ENCODE assay signal across 27 cellular contexts in genomic region chr10:116538992-116539391, GRCh38. TPM values are rescaled to one million over a fixed set of nuclear protein-coding genes. Genes with fewer than 3 reads are reported as not detected.
A peak's percentile ranks its signal among the peaks of the same experiment; 100 is the strongest.
DNase-seq lines count a peak whose midpoint lies in the region; ATAC-seq and TF ChIP-seq lines count a peak whose summit lies in the region.
"Had no signal": no experiment of that assay in that cellular context is flagged by ENCODE, and none has a peak within 500 bp of the region (broad histone marks: within the 10 kb centered on the region; RNA-seq: fewer than 3 reads in every experiment).

No MANE protein-coding gene starts in this region.

- POLR2A ChIA-PET in WTC11 (lab: Charles Lee): no interaction called here

- H3K9me3 ChIP-seq in upper lobe of right lung (no peaks in the 10 kb centered on the region), upper lobe of left lung (no peaks in the 10 kb centered on the region)
- H3K9me3 ChIP-seq: BE2C, BLaER1 had no signal

- peak; percentile 34 for DNase-seq in LHCN-M2 (ENCODE audit: low read depth)
- no peak for DNase-seq in WTC11 (ENCODE audit: low spot score)
- peak; percentile 19 for DNase-seq in myocyte (ENCODE audit: low read depth)
- DNase-seq in upper lobe of right lung: no peak
- DNase-seq in upper lobe of left lung: no peak
- no peak for DNase-seq in occipital lobe (lab: John Stamatoyannopoulos, UW)
- DNase-seq: 8988T; ACHN; BE2C; C1 segment of cervical spinal cord; CD4-positive, alpha-beta memory T cell; CD4-positive, CD25-positive, alpha-beta regulatory T cell; CD8-positive, alpha-beta memory T cell; COR-L47; DMS 273 treated with DMSO at 0.1 percent for 48 hours; DMS153; DMS79; DND-41; GDM1 had no signal

- no peak overlapping the region for H3K4me3 Mint-ChIP-seq in WTC11
- H3K4me3 Mint-ChIP-seq: CD14-positive monocyte; CD4-positive, alpha-beta memory T cell; CD4-positive, CD25-positive, alpha-beta regulatory T cell; CD8-positive, alpha-beta memory T cell had no signal

- TF ChIP-seq EP300 in upper lobe of left lung (IDR thresholded peaks at IDR 0.05): no peak

- ATAC-seq in WTC11 (no peak), upper lobe of right lung (no peak), upper lobe of left lung (ENCODE audit: low FRiP score in 2 of 2) (no peak), GM19023 (IDR thresholded peaks at IDR 0.05; ENCODE audit: unreplicated experiment) (no peak)
- ATAC-seq: GM12878 had no signal

- CTCF ChIA-PET in WTC11 (lab: Charles Lee): no interaction called here

- H3K4me3 ChIP-seq in upper lobe of right lung (no peak overlapping the region), upper lobe of left lung (no peak overlapping the region)
- H3K4me3 ChIP-seq: BLaER1, GM12878 had no signal

- H3K4me1 ChIP-seq in upper lobe of right lung: no peaks in the 10 kb centered on the region
- no peaks in the 10 kb centered on the region for H3K4me1 ChIP-seq in upper lobe of left lung
- H3K4me1 ChIP-seq: BE2C, BLaER1 had no signal

- H3K36me3 Mint-ChIP-seq in WTC11: peaks cover 15% of the 10 kb centered on the region
- H3K36me3 Mint-ChIP-seq: CD14-positive monocyte; CD4-positive, alpha-beta memory T cell; CD4-positive, CD25-positive, alpha-beta regulatory T cell; CD8-positive, alpha-beta memory T cell had no signal

- no peak for TF ChIP-seq POLR2A in upper lobe of left lung (IDR thresholded peaks at IDR 0.05)

- H3K27ac ChIP-seq in upper lobe of right lung (no peak overlapping the region), upper lobe of left lung (no peak overlapping the region)
- H3K27ac ChIP-seq: BLaER1 had no signal

- H3K36me3 ChIP-seq in upper lobe of right lung (no peaks in the 10 kb centered on the region), upper lobe of left lung (no peaks in the 10 kb centered on the region)
- H3K36me3 ChIP-seq: BE2C, BLaER1 had no signal

- H3K27me3 ChIP-seq in upper lobe of right lung (no peaks in the 10 kb centered on the region), upper lobe of left lung (no peaks in the 10 kb centered on the region)
- H3K27me3 ChIP-seq: BE2C, BLaER1 had no signal

- TF ChIP-seq CTCF in WTC11 (IDR thresholded peaks at IDR 0.05): no peak
- TF ChIP-seq CTCF in upper lobe of right lung (IDR thresholded peaks at IDR 0.05): no peak
- TF ChIP-seq CTCF in upper lobe of left lung (IDR thresholded peaks at IDR 0.05): no peak

- peaks cover 40% of the 10 kb centered on the region for H3K9me3 Mint-ChIP-seq in WTC11

- intact Hi-C loops in upper lobe of right lung (cut with DNase I): no loop called here

- H3K27me3 Mint-ChIP-seq in WTC11 (ENCODE audit: low read depth): no peaks in the 10 kb centered on the region; the same call in 1 of the 2 replicates
- H3K27me3 Mint-ChIP-seq: CD4-positive, CD25-positive, alpha-beta regulatory T cell had no signal

- H3K4me1 Mint-ChIP-seq in WTC11: peaks cover 17% of the 10 kb centered on the region
- H3K4me1 Mint-ChIP-seq: CD14-positive monocyte; CD4-positive, alpha-beta memory T cell; CD4-positive, CD25-positive, alpha-beta regulatory T cell; CD8-positive, alpha-beta memory T cell had no signal

- no peak overlapping the region for H3K27ac Mint-ChIP-seq in WTC11
- H3K27ac Mint-ChIP-seq: CD14-positive monocyte; CD4-positive, alpha-beta memory T cell; CD4-positive, CD25-positive, alpha-beta regulatory T cell; CD8-positive, alpha-beta memory T cell had no signal

TF ChIP-seq in WTC11, 78 proteins besides CTCF, POLR2A, EP300 and RAD21:
- TF ChIP-seq ZNF317 (CRISPR knock-in tag; IDR thresholded peaks at IDR 0.05; ENCODE audit: borderline replicate concordance, low read depth) (peak; percentile 93), MLX (CRISPR knock-in tag; IDR thresholded peaks at IDR 0.05) (no peak), ZNF263 (CRISPR knock-in tag; IDR thresholded peaks at IDR 0.05; ENCODE audit: low read depth) (no peak), ZNF121 (CRISPR knock-in tag; IDR thresholded peaks at IDR 0.05) (no peak), NR1H2 (CRISPR knock-in tag; IDR thresholded peaks at IDR 0.05) (no peak), IRF2 (CRISPR knock-in tag; IDR thresholded peaks at IDR 0.05; ENCODE audit: borderline replicate concordance, low read depth) (no peak)
TF ChIP-seq in WTC11: peak in this region for 1.

RNA-seq across cellular contexts. Expression of gene PNLIP, which starts 6.7 kb away (rescaled TPM):
- 0.13 and 0.34 TPM in 2 replicates for total RNA-seq in LHCN-M2 (2014; rRNA removed)
- not detected for polyA plus RNA-seq in LHCN-M2 (2012)
- total RNA-seq in WTC11 (2021): 1.4 to 1.9 TPM (median 1.6 TPM) in 3 replicates
- not detected in 2 replicates for total RNA-seq in myocyte
- not detected for polyA plus RNA-seq in myocyte (2012)
- not detected for total RNA-seq in upper lobe of right lung
- 1 to 10 TPM in 2 of 6 donors, not detected in 4; 1.7 to 3.3 TPM for total RNA-seq in upper lobe of left lung
- not detected for total RNA-seq in occipital lobe
- total RNA-seq: A673; CD4-positive, alpha-beta memory T cell; CD4-positive, CD25-positive, alpha-beta regulatory T cell; CD8-positive, alpha-beta memory T cell; Daoy; G401 had no signal
- polyA plus RNA-seq: AG04450; CD14-positive monocyte; CD4-positive, alpha-beta memory T cell; CD4-positive, CD25-positive, alpha-beta regulatory T cell; CD8-positive, alpha-beta memory T cell; GM12878 had no signal

RNA-seq across cellular contexts. Expression of gene PNLIPRP1, which starts 51.8 kb away (rescaled TPM):
- total RNA-seq in LHCN-M2 (2014; rRNA removed) (not detected in 2 replicates), WTC11 (2021) (0.68 to 1.2 TPM (median 0.69 TPM) in 3 replicates), myocyte (not detected in 2 replicates), upper lobe of right lung (not detected), upper lobe of left lung (1 to 10 TPM in 1 of 6 donors, under 1 TPM in 1, not detected in 4; 0.66 to 1.7 TPM), occipital lobe (not detected)
- polyA plus RNA-seq in LHCN-M2 (2012): not detected
- not detected for polyA plus RNA-seq in myocyte (2012)
- total RNA-seq: A673; CD4-positive, alpha-beta memory T cell; CD4-positive, CD25-positive, alpha-beta regulatory T cell; CD8-positive, alpha-beta memory T cell; Daoy; G401 had no signal
- polyA plus RNA-seq: AG04450; CD14-positive monocyte; CD4-positive, alpha-beta memory T cell; CD4-positive, CD25-positive, alpha-beta regulatory T cell; CD8-positive, alpha-beta memory T cell; GM12878 had no signal

Comparison
In these comparisons a context has a peak if more than half of its experiments do, and no peak if none do; other contexts are left out.
1. DNase-seq: peak in LHCN-M2 (single experiment) and myocyte (single experiment); none in WTC11 (single experiment), upper lobe of right lung (single experiment), upper lobe of left lung (0 of 2) and occipital lobe (single experiment).